Comparison of ENCODE assay signal across 8 cellular contexts in the genomic region with DNA sequence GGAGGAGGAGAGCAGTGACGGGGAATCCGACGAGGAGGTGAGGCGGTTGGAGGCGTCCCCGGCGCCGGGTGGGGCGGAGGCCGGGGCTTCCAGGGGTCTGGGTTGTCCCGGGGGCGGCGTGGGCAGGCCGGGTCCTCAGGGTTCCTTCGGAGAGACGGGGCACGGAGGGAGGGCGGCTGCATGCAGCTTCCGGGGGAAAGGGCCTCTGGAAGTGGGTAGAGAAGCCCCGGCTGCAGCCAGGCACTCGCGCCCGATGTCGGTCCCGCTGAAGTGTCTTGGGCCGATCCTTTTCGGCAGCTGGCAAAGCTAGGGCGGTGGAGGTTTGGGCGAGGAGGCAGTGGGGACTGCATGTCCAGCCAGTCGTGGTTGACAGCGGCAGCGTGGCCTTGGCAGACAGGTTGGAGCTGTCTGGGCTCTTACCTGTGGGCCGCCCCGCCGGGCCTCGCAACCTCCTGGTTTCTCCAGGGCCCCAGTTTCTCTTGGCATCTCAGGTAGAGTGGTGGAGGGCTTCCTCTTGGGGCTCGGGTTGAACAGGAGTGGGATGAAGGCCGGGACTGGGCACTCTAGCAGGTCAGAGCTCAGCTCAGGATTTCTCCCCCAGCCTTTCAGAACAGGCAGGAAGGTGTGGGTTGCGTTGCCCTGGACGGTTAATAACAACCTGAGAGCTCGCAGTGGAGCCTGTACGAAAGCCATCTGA. TPM values are rescaled to one million over a fixed set of nuclear protein-coding genes. Genes with fewer than 3 reads are reported as not detected.
DNase-seq lines count a peak whose midpoint lies in the region; ATAC-seq and TF ChIP-seq lines count a peak whose summit lies in the region.

No MANE protein-coding gene starts in this region.

- peaks cover 6% of the 10 kb centered on the region for H3K79me1 ChIP-seq in trophoblast cell (ENCODE audit: low read length)

- peak overlapping the region; percentile 51; the same call in 1 of the 2 replicates for H3K27ac ChIP-seq in MM.1S (ENCODE audit: low read length)
- peak overlapping the region; percentile 72 to 98 (median 92) for H3K27ac ChIP-seq in gastroesophageal sphincter
- peak overlapping the region; percentile 62 for H3K27ac ChIP-seq in trophoblast cell (ENCODE audit: low read depth, low read length)

- H4K8ac ChIP-seq in trophoblast cell (ENCODE audit: low read depth, low read length), result peak overlapping the region; percentile 0

- H4K20me1 ChIP-seq in MM.1S (ENCODE audit: insufficient read depth, low read length), result no peaks in the 10 kb centered on the region

- DNase-seq in NCI-H82 (lab: John Stamatoyannopoulos, UW) (peak; percentile 29), NCI-H82 treated with DMSO at 0.1 percent for 48 hours (lab: John Stamatoyannopoulos, UW; ENCODE audit: unreplicated experiment) (no peak), MM.1S (peak; percentile 46), trophoblast cell (peak; percentile 19 to 59)
- peak; percentile 35 for DNase-seq in activated effector memory CD4-positive, alpha-beta T cell treated with Interleukin-2 at 50 U/mL for 16 hours

- peak overlapping the region; percentile 83 for H3K4me2 ChIP-seq in MM.1S (ENCODE audit: low read depth, low read length)
- peak overlapping the region; percentile 90 for H3K4me2 ChIP-seq in trophoblast cell (ENCODE audit: low read length)

- no peaks in the 10 kb centered on the region for H3K9me2 ChIP-seq in MM.1S (replicated peaks; ENCODE audit: insufficient read depth, low read length)

- no peak overlapping the region for H2BK120ac ChIP-seq in trophoblast cell (ENCODE audit: insufficient read depth, low read length, poor library complexity)

- peaks cover 11% of the 10 kb centered on the region for H3K27me3 ChIP-seq in MM.1S (replicated peaks; ENCODE audit: insufficient read depth, low read length)
- H3K27me3 ChIP-seq in gastroesophageal sphincter, result no peaks in the 10 kb centered on the region
- H3K27me3 ChIP-seq in trophoblast cell (ENCODE audit: insufficient read depth, low read length), result no peaks in the 10 kb centered on the region

- peak overlapping the region; percentile 9 for H3K4ac ChIP-seq in trophoblast cell (ENCODE audit: low read depth, low read length)

- H3K79me2 ChIP-seq in MM.1S (ENCODE audit: low read length) (peaks cover 40% of the 10 kb centered on the region), trophoblast cell (ENCODE audit: control insufficient read depth, insufficient read depth, low read length, poor library complexity) (peaks cover 10% of the 10 kb centered on the region)

- 0 to 2% methylated on average over 1 to 7 of the region's 42 CpGs for WGBS in gastroesophageal sphincter (ENCODE audit: low coverage in 1 of 2), 2 donors
- WGBS in trophoblast cell (ENCODE audit: extremely low coverage, insufficient coverage, insufficient read length), result no CpG with 5 or more reads among the region's 42 CpGs

- H4K91ac ChIP-seq in trophoblast cell (ENCODE audit: low read depth, low read length), result peak overlapping the region; percentile 56

- H3F3A ChIP-seq in MM.1S (ENCODE audit: insufficient read depth, low read length), result peaks cover 7% of the 10 kb centered on the region; the same call in 1 of the 2 replicates

- ATAC-seq in gastroesophageal sphincter (no peak), HG03460 (IDR thresholded peaks at IDR 0.05; ENCODE audit: unreplicated experiment) (no peak), esophagus mucosa (no peak)

- H3K9me3 ChIP-seq in MM.1S (replicated peaks; ENCODE audit: insufficient read depth, low read length) (no peaks in the 10 kb centered on the region), gastroesophageal sphincter (no peaks in the 10 kb centered on the region), trophoblast cell (ENCODE audit: insufficient read depth, low read depth, low read length) (no peaks in the 10 kb centered on the region)

- H3K18ac ChIP-seq in trophoblast cell (ENCODE audit: low read length), result no peak overlapping the region

- H3K14ac ChIP-seq in trophoblast cell (ENCODE audit: low read length), result peak overlapping the region; percentile 18

- no peak overlapping the region for H3K23ac ChIP-seq in trophoblast cell (ENCODE audit: low read length)

- H4K12ac ChIP-seq in trophoblast cell (ENCODE audit: low read depth, low read length), result peak overlapping the region; percentile 31

- TF ChIP-seq POLR2A in gastroesophageal sphincter (IDR thresholded peaks at IDR 0.05), result no peak

- H3K36me3 ChIP-seq in MM.1S (replicated peaks; ENCODE audit: insufficient read depth, low read length), result no peaks in the 10 kb centered on the region
- H3K36me3 ChIP-seq in gastroesophageal sphincter, result peaks cover 0 to 40% of the 10 kb centered on the region in 2 donors
- H3K36me3 ChIP-seq in trophoblast cell (ENCODE audit: control insufficient read depth in 1 of 2, insufficient read depth in 2 of 2, low read length in 2 of 2), result peaks cover 36% of the 10 kb centered on the region in 2 experiments

- H2BK12ac ChIP-seq in trophoblast cell (ENCODE audit: low read length), result no peak overlapping the region

- peaks cover 9% of the 10 kb centered on the region; the same call in 1 of the 2 replicates for H3K4me1 ChIP-seq in MM.1S (ENCODE audit: low read length)
- H3K4me1 ChIP-seq in gastroesophageal sphincter, result peaks cover 0 to 61% (median 19%) of the 10 kb centered on the region in 3 donors
- peaks cover 10 to 15% of the 10 kb centered on the region in 2 experiments for H3K4me1 ChIP-seq in trophoblast cell (ENCODE audit: control insufficient read depth in 1 of 2, insufficient read depth in 2 of 2, low read length in 2 of 2)

- H3K9ac ChIP-seq in MM.1S (ENCODE audit: low read length) (peak overlapping the region; percentile 78), trophoblast cell (ENCODE audit: low read length) (peak overlapping the region; percentile 91)

- no peak overlapping the region for H2AK5ac ChIP-seq in trophoblast cell (ENCODE audit: low read length)

- H3K4me3 ChIP-seq in MM.1S (ENCODE audit: low read length) (peak overlapping the region; percentile 72), gastroesophageal sphincter (peak overlapping the region; percentile 84 to 94), trophoblast cell (ENCODE audit: low read depth, low read length) (peak overlapping the region; percentile 88)

- H2AFZ ChIP-seq in MM.1S (ENCODE audit: low read length) (0 out of 2 replicates have a peak overlapping the region, but pooled peaks have one; percentile 0), trophoblast cell (ENCODE audit: insufficient read depth, low read length, poor library complexity) (no peak overlapping the region)

- no peak for TF ChIP-seq CTCF in MM.1S (IDR thresholded peaks at IDR 0.05; ENCODE audit: low read length)
- no peak for TF ChIP-seq CTCF in gastroesophageal sphincter (IDR thresholded peaks at IDR 0.05)

- H2BK5ac ChIP-seq in trophoblast cell (ENCODE audit: low read depth, low read length, poor library complexity), result no peak overlapping the region

- no peak for TF ChIP-seq EP300 in gastroesophageal sphincter (IDR thresholded peaks at IDR 0.05)

RNA-seq across cellular contexts. Expression of a gene that starts 0.7 kb away (rescaled TPM):
- total RNA-seq in gastroesophageal sphincter (10 to 100 TPM in 3 of 4 donors, 1 to 10 TPM in 1; 7.7 to 27.0 (median 17.5) TPM), esophagus mucosa (21.1 TPM)
- 18.4 and 20.0 TPM in 2 replicates for polyA plus RNA-seq in trophoblast cell (2013)

RNA-seq across cellular contexts. Expression of a gene that starts 14.1 kb away (rescaled TPM):
- total RNA-seq in gastroesophageal sphincter, result under 1 TPM in 2 of 4 donors, not detected in 2; 0.31 TPM
- polyA plus RNA-seq in trophoblast cell (2013), result not detected in 2 replicates
- total RNA-seq in esophagus mucosa, result not detected

RNA-seq across cellular contexts. Expression of a gene that starts 23.8 kb away (rescaled TPM):
- total RNA-seq in gastroesophageal sphincter (10 to 100 TPM in 1 of 4 donors, 1 to 10 TPM in 3; 4.6 to 14.3 (median 6.7) TPM), esophagus mucosa (2.4 TPM)
- polyA plus RNA-seq in trophoblast cell (2013), result 4.2 and 5.3 TPM in 2 replicates

RNA-seq across cellular contexts. Expression of a gene that starts 26.7 kb away (rescaled TPM):
- total RNA-seq in gastroesophageal sphincter (10 to 100 TPM in 3 of 4 donors, 1 to 10 TPM in 1; 7.5 to 29.3 (median 23.7) TPM), esophagus mucosa (10.1 TPM)
- 12.1 and 12.4 TPM in 2 replicates for polyA plus RNA-seq in trophoblast cell (2013)

RNA-seq across cellular contexts. Expression of a gene that starts 27.0 kb away (rescaled TPM):
- total RNA-seq in gastroesophageal sphincter (10 to 100 TPM; 20.4 to 35.7 (median 29.5) TPM), esophagus mucosa (56.9 TPM)
- 119 and 123 TPM in 2 replicates for polyA plus RNA-seq in trophoblast cell (2013)
